Comparison of ENCODE assay signal across 2 cellular contexts in genomic region chr4:48603366-48604003, GRCh38.
TF ChIP-seq lines count a peak whose summit lies in the region.

No MANE protein-coding gene starts in this region.

TF ChIP-seq in K562, 482 proteins besides CTCF, POLR2A, EP300 and RAD21 (continued from another document):
- TF ChIP-seq ZBTB1 (CRISPR knock-in tag; IDR thresholded peaks at IDR 0.05; ENCODE audit: borderline replicate concordance, low read depth) (no peak), ZNF431 (CRISPR knock-in tag; IDR thresholded peaks at IDR 0.05) (no peak), STAT6 (CRISPR knock-in tag; IDR thresholded peaks at IDR 0.05) (no peak), FOXM1 (IDR thresholded peaks at IDR 0.05; ENCODE audit: low read depth) (no peak), FOXM1 (CRISPR knock-in tag; IDR thresholded peaks at IDR 0.05; ENCODE audit: low read depth) (no peak), SMAD4 (CRISPR knock-in tag; conservative IDR thresholded peaks at IDR 0.05) (no peak), ZC3H8 (IDR thresholded peaks at IDR 0.05) (no peak), NR2C1 (IDR thresholded peaks at IDR 0.05) (no peak), NR2C1 (tag; IDR thresholded peaks at IDR 0.05) (no peak), ZBTB12 (CRISPR knock-in tag; IDR thresholded peaks at IDR 0.05) (no peak), ARID1B (IDR thresholded peaks at IDR 0.05) (no peak), XRCC5 (IDR thresholded peaks at IDR 0.05; ENCODE audit: low read depth, low read length) (no peak), COPS2 (conservative IDR thresholded peaks at IDR 0.05) (no peak)

TF ChIP-seq in liver, 16 proteins besides CTCF, POLR2A, EP300 and RAD21 (continued from another document):
- TF ChIP-seq REST (IDR thresholded peaks at IDR 0.05) (peak; percentile 23), SP1 (IDR thresholded peaks at IDR 0.05) (peak; percentile 21)
